In genomic region chr20:35008411-35009342, GRCh38 we compare ENCODE assay signal across 10 cellular contexts. TPM values are rescaled to one million over a fixed set of nuclear protein-coding genes. Genes with fewer than 3 reads are reported as not detected.
DNase-seq lines count a peak whose midpoint lies in the region; ATAC-seq and TF ChIP-seq lines count a peak whose summit lies in the region.
"Had no signal": no experiment of that assay in that cellular context is flagged by ENCODE, and none has a peak within 500 bp of the region (broad histone marks: within the 10 kb centered on the region; RNA-seq: fewer than 3 reads in every experiment).

No MANE protein-coding gene starts in this region.

- H3K36me3 Mint-ChIP-seq in memory B cell = peaks cover 32% of the 10 kb centered on the region

- H3K9ac ChIP-seq in adipocyte (ENCODE audit: low read length) = peak overlapping the region; percentile 35

- no peak for ATAC-seq in memory B cell (ENCODE audit: low read depth)
- ATAC-seq in HG02571 (IDR thresholded peaks at IDR 0.05; ENCODE audit: unreplicated experiment) = no peak
- ATAC-seq: SK-N-SH treated with all-trans-retinoic acid at 6 μM for 48 hours, WTC11 had no signal

- H3K27ac Mint-ChIP-seq in memory B cell = peak overlapping the region; percentile 24
- H3K27ac Mint-ChIP-seq: WTC11 had no signal

- H3K27me3 ChIP-seq in adipocyte (replicated peaks; ENCODE audit: control insufficient read depth, insufficient read depth, low read length) (no peaks in the 10 kb centered on the region), transverse colon (no peaks in the 10 kb centered on the region)

- no peaks in the 10 kb centered on the region for H3K9me3 Mint-ChIP-seq in memory B cell
- H3K9me3 Mint-ChIP-seq: WTC11 had no signal

- TF ChIP-seq POLR2A in transverse colon (IDR thresholded peaks at IDR 0.05) = no peak

- WGBS in transverse colon (ENCODE audit: low coverage in 1 of 2), 2 donors = 89 to 91% methylated on average over 4 to 14 of the region's 14 CpGs

- H3K36me3 ChIP-seq in adipocyte (ENCODE audit: control insufficient read depth, insufficient read depth, low read length, severe bottlenecking) (peaks cover 91% of the 10 kb centered on the region), transverse colon (peaks cover 0 to 85% (median 43%) of the 10 kb centered on the region in 4 donors)

- peaks cover 58% of the 10 kb centered on the region for H3K4me1 ChIP-seq in adipocyte (ENCODE audit: control insufficient read depth, insufficient read depth, low read length)
- H3K4me1 ChIP-seq in transverse colon = no peaks in the 10 kb centered on the region

- no peak for TF ChIP-seq CTCF in transverse colon (IDR thresholded peaks at IDR 0.05)

- H3K27ac ChIP-seq in transverse colon = no peak overlapping the region

- H3K27me3 Mint-ChIP-seq in memory B cell = no peaks in the 10 kb centered on the region

- H3K9me3 ChIP-seq in adipocyte (ENCODE audit: control insufficient read depth, low read length) = no peaks in the 10 kb centered on the region
- H3K9me3 ChIP-seq in transverse colon = no peaks in the 10 kb centered on the region

- in situ Hi-C loops in transverse colon (cut with MboI; ENCODE audit: low pct_ligation_motif_present in 1 of 4, low pct_unique_long_range_greater_than_20kb in 1 of 4, low sequenced_read_pairs in 3 of 4) = no loop called here

- H3K4me1 Mint-ChIP-seq in memory B cell = peaks cover 2% of the 10 kb centered on the region
- H3K4me1 Mint-ChIP-seq: WTC11 had no signal

- no peak for TF ChIP-seq EP300 in transverse colon (IDR thresholded peaks at IDR 0.05; ENCODE audit: low read depth)

- intact Hi-C loops in transverse colon (cut with DNase I; ENCODE audit: low total_unique reads) = no loop called here

- H3K4me3 Mint-ChIP-seq in memory B cell = no peak overlapping the region
- H3K4me3 Mint-ChIP-seq: WTC11 had no signal

- no peak for DNase-seq in adipocyte (ENCODE audit: low read depth)
- DNase-seq in fibroblast of peridontal ligament (ENCODE audit: extremely low read depth) = peak; percentile 58
- DNase-seq in memory B cell (ENCODE audit: low spot score in 2 of 2) = no peak
- peak; percentile 4 for DNase-seq in transverse colon
- DNase-seq in NCI-H2107 (lab: John Stamatoyannopoulos, UW) = no peak
- no peak for DNase-seq in MV-4-11 (lab: John Stamatoyannopoulos, UW)
- DNase-seq: activated CD8-positive, alpha-beta memory T cell treated with anti-CD3 and anti-CD28 coated beads, Interleukin-2, amount 50 U/mL, for 48 hours had no signal

- H3K4me3 ChIP-seq in adipocyte (ENCODE audit: low read length) (no peak overlapping the region), transverse colon (no peak overlapping the region)

RNA-seq across cellular contexts. Expression of gene MYH7B, which starts 53.0 kb away (rescaled TPM):
- total RNA-seq in transverse colon = under 1 TPM; 0.20 to 0.75 (median 0.52) TPM

RNA-seq across cellular contexts. Expression of gene GSS, which starts 53.1 kb away (rescaled TPM):
- total RNA-seq in transverse colon = 100 to 1,000 TPM; 125 to 364 (median 129) TPM

Comparison
In these comparisons a context has a peak if more than half of its experiments do, and no peak if none do; other contexts are left out.
1. DNase-seq: peak in fibroblast of peridontal ligament (single experiment) and transverse colon (single experiment); none in adipocyte (single experiment), memory B cell (0 of 2), NCI-H2107 (single experiment) and MV-4-11 (single experiment).